ENCODE assay signal across 1 cellular context in the genomic region with DNA sequence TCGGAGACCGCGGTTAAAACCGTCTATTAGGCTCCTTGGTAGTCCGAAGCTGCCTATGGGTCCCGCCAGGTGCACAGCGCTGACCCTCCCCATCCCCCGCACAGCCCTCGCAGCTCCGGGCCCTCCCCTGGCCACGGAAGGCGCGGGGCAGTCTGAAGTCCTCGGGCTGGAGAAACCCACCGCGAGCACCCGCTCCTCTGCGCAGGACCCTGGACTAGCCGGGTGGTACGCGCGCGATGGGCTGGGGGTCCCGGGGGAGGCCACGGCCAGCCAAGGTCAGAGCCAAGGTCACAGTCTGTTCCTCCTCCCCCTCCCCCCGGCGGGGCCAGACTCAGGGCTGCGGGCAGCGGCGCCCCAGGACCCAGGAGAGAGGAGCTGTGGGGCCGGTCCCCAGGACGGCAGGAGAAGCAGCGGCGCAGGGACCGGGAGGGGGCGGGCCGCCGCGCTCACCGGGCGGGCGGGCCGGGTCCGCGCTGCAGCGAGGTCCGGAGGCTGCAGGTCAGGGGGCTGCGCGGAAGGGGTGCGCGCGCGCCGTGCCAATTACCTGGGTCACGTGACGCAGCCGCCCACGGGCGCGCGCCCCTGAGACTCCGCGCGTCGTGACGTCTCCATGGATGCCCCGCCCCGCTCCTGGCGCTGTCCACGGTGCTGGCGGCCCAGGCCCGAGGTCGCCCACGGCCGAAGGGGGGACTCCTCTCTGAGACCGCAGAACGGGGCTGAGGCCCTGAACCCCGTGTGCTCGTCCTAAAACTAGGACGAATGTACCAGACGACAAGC.
TF ChIP-seq lines count a peak whose summit lies in the region.

Gene OGDHL, minus strand, starts transcription at position 535 of the 777 bp plus-strand sequence. CDS start 3,731 bp downstream, outside the sequence.

TF ChIP-seq in K562, 482 proteins besides CTCF, POLR2A, EP300 and RAD21 (continued from another document and continues in another):
- TF ChIP-seq REST (CRISPR knock-in tag; IDR thresholded peaks at IDR 0.05; ENCODE audit: low read depth) (peak; percentile 100), TRIM28 (IDR thresholded peaks at IDR 0.05) (no peak), TAF7 (tag; IDR thresholded peaks at IDR 0.05) (no peak), PURB (CRISPR knock-in tag; IDR thresholded peaks at IDR 0.05; ENCODE audit: low read depth) (no peak), L3MBTL2 (IDR thresholded peaks at IDR 0.05) (peak; percentile 31; the same call in 1 of the 2 replicates), HMGN3 (IDR thresholded peaks at IDR 0.05; ENCODE audit: borderline replicate concordance, extremely low read depth, insufficient read length, low read depth, low read length) (peak; percentile 49), ZNF76 (CRISPR knock-in tag; IDR thresholded peaks at IDR 0.05; ENCODE audit: borderline replicate concordance) (peak; percentile 55; the same call in 1 of the 2 replicates), CCNT2 (IDR thresholded peaks at IDR 0.05; ENCODE audit: borderline replicate concordance, extremely low read depth, insufficient read length, low read depth, low read length) (peak; percentile 45), E2F3 (CRISPR knock-in tag; IDR thresholded peaks at IDR 0.05) (no peak), CBX1 (IDR thresholded peaks at IDR 0.05; ENCODE audit: low read depth) (no peak), EWSR1 (IDR thresholded peaks at IDR 0.05; ENCODE audit: borderline replicate concordance, low read depth, partially characterized antibody) (no peak), MTA2 (IDR thresholded peaks at IDR 0.05; ENCODE audit: low read depth) (no peak), BRCA1 (IDR thresholded peaks at IDR 0.05) (no peak), BRCA1 (CRISPR knock-in tag; IDR thresholded peaks at IDR 0.05) (no peak), KDM5B (IDR thresholded peaks at IDR 0.05; ENCODE audit: insufficient replicate concordance, low read depth, low read length) (no peak), CTCFL (IDR thresholded peaks at IDR 0.05; ENCODE audit: borderline replicate concordance, insufficient read depth, low read depth, low read length, poor library complexity, severe bottlenecking) (no peak), NFE2 (IDR thresholded peaks at IDR 0.05; ENCODE audit: low read depth) (no peak), POLR2B (IDR thresholded peaks at IDR 0.05; ENCODE audit: low read depth, partially characterized antibody) (no peak), MED1 (CRISPR knock-in tag; IDR thresholded peaks at IDR 0.05; ENCODE audit: borderline replicate concordance) (no peak), PYGO2 (tag; IDR thresholded peaks at IDR 0.05) (no peak), PRMT5 (CRISPR knock-in tag; IDR thresholded peaks at IDR 0.05) (peak; percentile 96), PKNOX1 (IDR thresholded peaks at IDR 0.05) (no peak), ZNF354B (CRISPR knock-in tag; IDR thresholded peaks at IDR 0.05) (no peak), HNRNPLL (IDR thresholded peaks at IDR 0.05; ENCODE audit: low read depth, low read length, poor library complexity, severe bottlenecking) (peak; percentile 28), ATF4 (CRISPR knock-in tag; IDR thresholded peaks at IDR 0.05) (no peak), COPS2 (conservative IDR thresholded peaks at IDR 0.05) (no peak), POLR2G (IDR thresholded peaks at IDR 0.05; ENCODE audit: low read depth, low read length) (0 out of 2 replicates have a peak, but pooled peaks have one; percentile 33), SRF (CRISPR knock-in tag; IDR thresholded peaks at IDR 0.05) (peak in 1 of 2 experiments; percentile 88; a peak in 2 of 4 replicates), CREM (IDR thresholded peaks at IDR 0.05; ENCODE audit: low read depth) (peak; percentile 96), ZNF707 (CRISPR knock-in tag; conservative IDR thresholded peaks at IDR 0.05) (no peak), POLR2AphosphoS2 (IDR thresholded peaks at IDR 0.05; ENCODE audit: low read length) (no peak), NFIX (CRISPR knock-in tag; IDR thresholded peaks at IDR 0.05; ENCODE audit: low read depth) (no peak), RBM25 (IDR thresholded peaks at IDR 0.05; ENCODE audit: low read depth, low read length, severe bottlenecking) (no peak)
- TF ChIP-seq, protein P1, sequence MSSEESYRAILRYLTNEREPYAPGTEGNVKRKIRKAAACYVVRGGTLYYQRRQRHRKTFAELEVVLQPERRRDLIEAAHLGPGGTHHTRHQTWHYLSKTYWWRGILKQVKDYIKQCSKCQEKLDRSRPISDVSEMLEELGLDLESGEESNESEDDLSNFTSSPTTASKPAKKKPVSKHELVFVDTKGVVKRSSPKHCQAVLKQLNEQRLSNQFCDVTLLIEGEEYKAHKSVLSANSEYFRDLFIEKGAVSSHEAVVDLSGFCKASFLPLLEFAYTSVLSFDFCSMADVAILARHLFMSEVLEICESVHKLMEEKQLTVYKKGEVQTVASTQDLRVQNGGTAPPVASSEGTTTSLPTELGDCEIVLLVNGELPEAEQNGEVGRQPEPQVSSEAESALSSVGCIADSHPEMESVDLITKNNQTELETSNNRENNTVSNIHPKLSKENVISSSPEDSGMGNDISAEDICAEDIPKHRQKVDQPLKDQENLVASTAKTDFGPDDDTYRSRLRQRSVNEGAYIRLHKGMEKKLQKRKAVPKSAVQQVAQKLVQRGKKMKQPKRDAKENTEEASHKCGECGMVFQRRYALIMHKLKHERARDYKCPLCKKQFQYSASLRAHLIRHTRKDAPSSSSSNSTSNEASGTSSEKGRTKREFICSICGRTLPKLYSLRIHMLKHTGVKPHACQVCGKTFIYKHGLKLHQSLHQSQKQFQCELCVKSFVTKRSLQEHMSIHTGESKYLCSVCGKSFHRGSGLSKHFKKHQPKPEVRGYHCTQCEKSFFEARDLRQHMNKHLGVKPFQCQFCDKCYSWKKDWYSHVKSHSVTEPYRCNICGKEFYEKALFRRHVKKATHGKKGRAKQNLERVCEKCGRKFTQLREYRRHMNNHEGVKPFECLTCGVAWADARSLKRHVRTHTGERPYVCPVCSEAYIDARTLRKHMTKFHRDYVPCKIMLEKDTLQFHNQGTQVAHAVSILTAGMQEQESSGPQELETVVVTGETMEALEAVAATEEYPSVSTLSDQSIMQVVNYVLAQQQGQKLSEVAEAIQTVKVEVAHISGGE (CRISPR knock-in tag; IDR thresholded peaks at IDR 0.05) = peak in 1 of 3 experiments; percentile 45; a peak in 1 of 6 replicates
- TF ChIP-seq, protein P2, sequence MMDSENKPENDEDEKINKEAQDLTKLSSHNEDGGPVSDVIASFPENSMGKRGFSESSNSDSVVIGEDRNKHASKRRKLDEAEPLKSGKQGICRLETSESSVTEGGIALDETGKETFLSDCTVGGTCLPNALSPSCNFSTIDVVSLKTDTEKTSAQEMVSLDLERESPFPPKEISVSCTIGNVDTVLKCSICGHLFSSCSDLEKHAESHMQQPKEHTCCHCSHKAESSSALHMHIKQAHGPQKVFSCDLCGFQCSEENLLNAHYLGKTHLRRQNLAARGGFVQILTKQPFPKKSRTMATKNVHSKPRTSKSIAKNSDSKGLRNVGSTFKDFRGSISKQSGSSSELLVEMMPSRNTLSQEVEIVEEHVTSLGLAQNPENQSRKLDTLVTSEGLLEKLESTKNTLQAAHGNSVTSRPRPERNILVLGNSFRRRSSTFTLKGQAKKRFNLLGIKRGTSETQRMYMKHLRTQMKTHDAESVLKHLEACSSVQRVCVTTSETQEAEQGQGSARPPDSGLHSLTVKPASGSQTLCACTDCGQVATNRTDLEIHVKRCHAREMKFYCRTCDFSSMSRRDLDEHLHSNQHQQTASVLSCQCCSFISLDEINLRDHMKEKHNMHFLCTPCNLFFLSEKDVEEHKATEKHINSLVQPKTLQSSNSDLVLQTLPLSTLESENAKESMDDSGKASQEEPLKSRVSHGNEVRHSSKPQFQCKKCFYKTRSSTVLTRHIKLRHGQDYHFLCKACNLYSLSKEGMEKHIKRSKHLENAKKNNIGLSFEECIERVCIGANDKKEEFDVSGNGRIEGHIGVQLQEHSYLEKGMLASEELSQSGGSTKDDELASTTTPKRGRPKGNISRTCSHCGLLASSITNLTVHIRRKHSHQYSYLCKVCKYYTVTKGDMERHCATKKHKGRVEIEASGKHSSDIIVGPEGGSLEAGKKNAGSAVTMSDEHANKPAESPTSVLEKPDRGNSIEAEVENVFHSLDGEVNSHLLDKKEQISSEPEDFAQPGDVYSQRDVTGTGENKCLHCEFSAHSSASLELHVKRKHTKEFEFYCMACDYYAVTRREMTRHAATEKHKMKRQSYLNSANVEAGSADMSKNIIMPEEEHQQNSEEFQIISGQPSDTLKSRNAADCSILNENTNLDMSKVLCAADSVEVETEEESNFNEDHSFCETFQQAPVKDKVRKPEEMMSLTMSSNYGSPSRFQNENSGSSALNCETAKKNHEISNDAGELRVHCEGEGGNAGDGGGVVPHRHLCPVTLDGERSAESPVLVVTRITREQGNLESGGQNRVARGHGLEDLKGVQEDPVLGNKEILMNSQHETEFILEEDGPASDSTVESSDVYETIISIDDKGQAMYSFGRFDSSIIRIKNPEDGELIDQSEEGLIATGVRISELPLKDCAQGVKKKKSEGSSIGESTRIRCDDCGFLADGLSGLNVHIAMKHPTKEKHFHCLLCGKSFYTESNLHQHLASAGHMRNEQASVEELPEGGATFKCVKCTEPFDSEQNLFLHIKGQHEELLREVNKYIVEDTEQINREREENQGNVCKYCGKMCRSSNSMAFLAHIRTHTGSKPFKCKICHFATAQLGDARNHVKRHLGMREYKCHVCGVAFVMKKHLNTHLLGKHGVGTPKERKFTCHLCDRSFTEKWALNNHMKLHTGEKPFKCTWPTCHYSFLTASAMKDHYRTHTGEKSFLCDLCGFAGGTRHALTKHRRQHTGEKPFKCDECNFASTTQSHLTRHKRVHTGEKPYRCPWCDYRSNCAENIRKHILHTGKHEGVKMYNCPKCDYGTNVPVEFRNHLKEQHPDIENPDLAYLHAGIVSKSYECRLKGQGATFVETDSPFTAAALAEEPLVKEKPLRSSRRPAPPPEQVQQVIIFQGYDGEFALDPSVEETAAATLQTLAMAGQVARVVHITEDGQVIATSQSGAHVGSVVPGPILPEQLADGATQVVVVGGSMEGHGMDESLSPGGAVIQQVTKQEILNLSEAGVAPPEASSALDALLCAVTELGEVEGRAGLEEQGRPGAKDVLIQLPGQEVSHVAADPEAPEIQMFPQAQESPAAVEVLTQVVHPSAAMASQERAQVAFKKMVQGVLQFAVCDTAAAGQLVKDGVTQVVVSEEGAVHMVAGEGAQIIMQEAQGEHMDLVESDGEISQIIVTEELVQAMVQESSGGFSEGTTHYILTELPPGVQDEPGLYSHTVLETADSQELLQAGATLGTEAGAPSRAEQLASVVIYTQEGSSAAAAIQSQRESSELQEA (IDR thresholded peaks at IDR 0.05; ENCODE audit: low read depth) = no peak
- TF ChIP-seq, protein P3, sequence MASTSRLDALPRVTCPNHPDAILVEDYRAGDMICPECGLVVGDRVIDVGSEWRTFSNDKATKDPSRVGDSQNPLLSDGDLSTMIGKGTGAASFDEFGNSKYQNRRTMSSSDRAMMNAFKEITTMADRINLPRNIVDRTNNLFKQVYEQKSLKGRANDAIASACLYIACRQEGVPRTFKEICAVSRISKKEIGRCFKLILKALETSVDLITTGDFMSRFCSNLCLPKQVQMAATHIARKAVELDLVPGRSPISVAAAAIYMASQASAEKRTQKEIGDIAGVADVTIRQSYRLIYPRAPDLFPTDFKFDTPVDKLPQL (IDR thresholded peaks at IDR 0.05; ENCODE audit: extremely low read depth, insufficient read length) = no peak
